Comparison of ENCODE assay signal across 8 cellular contexts in genomic region chr11:134124660-134125451, GRCh38. TPM values are rescaled to one million over a fixed set of nuclear protein-coding genes. Genes with fewer than 3 reads are reported as not detected.
DNase-seq lines count a peak whose midpoint lies in the region; ATAC-seq and TF ChIP-seq lines count a peak whose summit lies in the region.

No MANE protein-coding gene starts in this region.

- peak overlapping the region; percentile 24 for H3K9ac ChIP-seq in mucosa of stomach (ENCODE audit: low read length)

- peak overlapping the region; percentile 25 to 27 for H3K4me3 ChIP-seq in esophagus (ENCODE audit: low read depth in 1 of 2, low read length in 2 of 2)
- H3K4me3 ChIP-seq in mucosa of stomach (ENCODE audit: low read length), result no peak overlapping the region
- peak overlapping the region in 3 of 4 donors; percentile 26 to 46 (median 42) for H3K4me3 ChIP-seq in upper lobe of left lung

- TF ChIP-seq CTCF in upper lobe of left lung (IDR thresholded peaks at IDR 0.05), result no peak

- peak; percentile 30 for DNase-seq in activated T-cell treated with anti-CD3 and anti-CD28 coated beads, Interleukin-2, amount 50 U/mL, for 1 hour
- no peak for DNase-seq in activated T-cell treated with anti-CD3 and anti-CD28 coated beads for 4 hours
- DNase-seq in upper lobe of left lung, result peak; percentile 27 to 88
- DNase-seq in NCI-H1417 (lab: John Stamatoyannopoulos, UW), result no peak
- no peak for DNase-seq in T-helper 1 cell

- no peaks in the 10 kb centered on the region for H3K27me3 ChIP-seq in esophagus (ENCODE audit: control insufficient read depth in 1 of 2, insufficient read depth in 2 of 2, low read length in 2 of 2)
- H3K27me3 ChIP-seq in mucosa of stomach (ENCODE audit: control insufficient read depth, insufficient read depth, low read length), result peaks cover 9% of the 10 kb centered on the region
- peaks cover 0 to 6% (median 0%) of the 10 kb centered on the region in 4 donors for H3K27me3 ChIP-seq in upper lobe of left lung

- WGBS in esophagus, 2 donors, result 10 to 11% methylated on average over 39 to 54 of the region's 54 CpGs
- WGBS in upper lobe of left lung, 2 donors, result 6 to 10% methylated on average over 34 to 47 of the region's 54 CpGs

- H3K27ac ChIP-seq in esophagus (ENCODE audit: low read depth in 2 of 2, low read length in 1 of 2) (peak overlapping the region; percentile 7 to 61), upper lobe of left lung (peak overlapping the region; percentile 33 to 74 (median 62))

- peak in 1 of 2 donors; percentile 48 for ATAC-seq in upper lobe of left lung (ENCODE audit: low FRiP score in 2 of 2)
- ATAC-seq in GM21515 (IDR thresholded peaks at IDR 0.05; ENCODE audit: unreplicated experiment), result no peak

- peaks cover 0 to 3% of the 10 kb centered on the region in 2 donors for H3K4me1 ChIP-seq in esophagus (ENCODE audit: control insufficient read depth in 2 of 2, insufficient read depth in 2 of 2, low read length in 1 of 2)
- no peaks in the 10 kb centered on the region for H3K4me1 ChIP-seq in mucosa of stomach (ENCODE audit: control insufficient read depth, insufficient read depth, low read length)
- peaks cover 14 to 25% (median 22%) of the 10 kb centered on the region in 4 donors for H3K4me1 ChIP-seq in upper lobe of left lung

- H3K36me3 ChIP-seq in esophagus (ENCODE audit: control insufficient read depth in 2 of 2, insufficient read depth in 2 of 2, low read length in 1 of 2) (no peaks in the 10 kb centered on the region), mucosa of stomach (ENCODE audit: control insufficient read depth, insufficient read depth, low read length) (no peaks in the 10 kb centered on the region), upper lobe of left lung (no peaks in the 10 kb centered on the region)

- no peak for TF ChIP-seq POLR2A in upper lobe of left lung (IDR thresholded peaks at IDR 0.05)

- TF ChIP-seq EP300 in upper lobe of left lung (IDR thresholded peaks at IDR 0.05), result no peak

- H3K9me3 ChIP-seq in esophagus (ENCODE audit: control insufficient read depth in 2 of 2, insufficient read depth in 1 of 2, low read depth in 1 of 2, low read length in 1 of 2) (no peaks in the 10 kb centered on the region), mucosa of stomach (ENCODE audit: control insufficient read depth, low read length) (no peaks in the 10 kb centered on the region), upper lobe of left lung (no peaks in the 10 kb centered on the region)

RNA-seq across cellular contexts. Expression of gene JAM3, which starts 56.0 kb away (rescaled TPM):
- 1 to 10 TPM; 2.5 to 5.5 TPM for polyA plus RNA-seq in esophagus
- total RNA-seq in upper lobe of left lung, result 10 to 100 TPM in 5 of 6 donors, 1 to 10 TPM in 1; 8.4 to 36.6 (median 18.6) TPM

Comparison
In these comparisons a context has a peak if more than half of its experiments do, and no peak if none do; other contexts are left out.
1. DNase-seq: peak in activated T-cell treated with anti-CD3 and anti-CD28 coated beads, Interleukin-2, amount 50 U/mL, for 1 hour (single experiment) and upper lobe of left lung (2 of 2); none in activated T-cell treated with anti-CD3 and anti-CD28 coated beads for 4 hours (single experiment), NCI-H1417 (0 of 3) and T-helper 1 cell (0 of 5).